Comparison of ENCODE assay signal across 10 cellular contexts in the genomic region with DNA sequence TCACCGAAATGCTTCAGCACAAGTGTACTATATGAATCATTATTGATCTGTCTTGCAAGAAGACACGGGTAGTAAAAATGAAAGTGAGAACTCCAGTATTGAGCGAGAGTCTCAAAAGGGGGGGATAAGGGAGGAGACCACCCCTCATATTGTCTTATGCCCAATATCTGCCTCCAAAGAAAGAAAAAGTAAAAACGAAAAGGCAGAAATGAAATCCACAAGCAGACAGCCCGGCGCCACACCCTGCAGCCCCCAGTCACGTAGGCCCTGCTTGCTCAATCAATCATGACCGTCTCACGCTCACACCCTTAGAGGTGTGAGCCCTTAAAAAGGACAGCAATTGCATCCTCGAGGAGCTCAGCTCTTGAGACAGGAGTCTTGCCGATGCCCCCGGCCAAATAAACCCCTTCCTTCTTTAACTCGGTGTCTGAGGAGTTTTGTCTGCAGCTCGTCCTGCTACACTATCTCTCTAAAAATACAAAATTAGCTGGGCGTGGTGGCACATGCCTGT. TPM values are rescaled to one million over a fixed set of nuclear protein-coding genes. Genes with fewer than 3 reads are reported as not detected.
DNase-seq lines count a peak whose midpoint lies in the region; ATAC-seq, FAIRE-seq and TF ChIP-seq lines count a peak whose summit lies in the region.
"Not testable (repeated sequence)": the region's sequence is repeated elsewhere in the genome, so short reads cannot be mapped to it uniquely, and the experiment has no call there.
"Had no signal": no experiment of that assay in that cellular context is flagged by ENCODE, and none has a peak within 500 bp of the region (broad histone marks: within the 10 kb centered on the region; RNA-seq: fewer than 3 reads in every experiment).

No MANE protein-coding gene starts in this region.

- not testable (repeated sequence) for TF ChIP-seq POLR2A in GM12892 (IDR thresholded peaks at IDR 0.05; ENCODE audit: low read depth, low read length)

- DNase-seq in GM12892 (ENCODE audit: insufficient read length); activated CD4-positive, alpha-beta T cell treated with anti-CD3 and anti-CD28 coated beads, Interleukin-2, amount 10 ng/mL, durations not matched to agents 7 days and 5 days; central memory CD8-positive, alpha-beta T cell (ENCODE audit: low spot score in 2 of 2): not testable (repeated sequence)

- H3K4me3 Mint-ChIP-seq in activated CD4-positive, alpha-beta T cell treated with anti-CD3 and anti-CD28 coated beads, Interleukin-2, amount 10 ng/mL, durations not matched to agents 7 days and 5 days: peak overlapping the region; percentile 37
- peak overlapping the region; percentile 84 for H3K4me3 Mint-ChIP-seq in central memory CD8-positive, alpha-beta T cell

- peak overlapping the region; percentile 85 for H3K27ac Mint-ChIP-seq in activated CD4-positive, alpha-beta T cell treated with anti-CD3 and anti-CD28 coated beads, Interleukin-2, amount 10 ng/mL, durations not matched to agents 7 days and 5 days
- peak overlapping the region; percentile 87 for H3K27ac Mint-ChIP-seq in central memory CD8-positive, alpha-beta T cell (ENCODE audit: low read depth)

- H3K79me2 ChIP-seq in OCI-LY1 (ENCODE audit: insufficient read depth, low read length): peaks cover 11% of the 10 kb centered on the region

- peak overlapping the region; percentile 69 for H3K4me3 ChIP-seq in OCI-LY1 (ENCODE audit: low read depth, low read length, poor library complexity, severe bottlenecking)

- not testable (repeated sequence) for H2AFZ ChIP-seq in OCI-LY1 (ENCODE audit: low read length)

- not testable (repeated sequence) for H3F3A ChIP-seq in OCI-LY1 (ENCODE audit: insufficient read depth, low read length)

- CTCF ChIA-PET in activated CD4-positive, alpha-beta T cell treated with anti-CD3 and anti-CD28 coated beads, Interleukin-2, amount 10 ng/mL, durations not matched to agents 7 days and 5 days (lab: Charles Lee): interaction anchor here (1.2 to 1.3 kb wide), 2 partner anchors 55 to 85 kb away, joined by 3 to 4 read pairs; no protein-coding TSS in a partner anchor

- H3K9me2 ChIP-seq in OCI-LY1 (ENCODE audit: low read depth, low read length): not testable (repeated sequence)

- H4K20me1 ChIP-seq in OCI-LY1 (ENCODE audit: insufficient read depth, low read length): not testable (repeated sequence)

- peak; percentile 89 for FAIRE-seq in GM12892 (lab: Jason Lieb, UNC)

- peak overlapping the region; percentile 80 for H3K4me2 ChIP-seq in OCI-LY1 (ENCODE audit: low read length)

- H3K9ac ChIP-seq in OCI-LY1 (ENCODE audit: low read length): peak overlapping the region; percentile 87

- H3K9me3 ChIP-seq in OCI-LY1 (ENCODE audit: low read length): not testable (repeated sequence)

- H3K27me3 Mint-ChIP-seq in activated CD4-positive, alpha-beta T cell treated with anti-CD3 and anti-CD28 coated beads, Interleukin-2, amount 10 ng/mL, durations not matched to agents 7 days and 5 days: peaks cover 11% of the 10 kb centered on the region
- H3K27me3 Mint-ChIP-seq in central memory CD8-positive, alpha-beta T cell: not testable (repeated sequence)

- H3K9me3 Mint-ChIP-seq in activated CD4-positive, alpha-beta T cell treated with anti-CD3 and anti-CD28 coated beads, Interleukin-2, amount 10 ng/mL, durations not matched to agents 7 days and 5 days; central memory CD8-positive, alpha-beta T cell: not testable (repeated sequence)

- ATAC-seq in GM19452 (IDR thresholded peaks at IDR 0.05; ENCODE audit: unreplicated experiment) (peak; percentile 87), HG02759 (IDR thresholded peaks at IDR 0.05; ENCODE audit: unreplicated experiment) (peak; percentile 67), HG03469 (IDR thresholded peaks at IDR 0.05; ENCODE audit: unreplicated experiment) (peak; percentile 54)
- peak; percentile 63 for ATAC-seq in central memory CD8-positive, alpha-beta T cell (replicated peaks; ENCODE audit: extremely low read depth, poor library complexity, severe bottlenecking)

- H3K27me3 ChIP-seq in OCI-LY1 (ENCODE audit: insufficient read depth, low read length): not testable (repeated sequence)

- not testable (repeated sequence) for H3K36me3 Mint-ChIP-seq in activated CD4-positive, alpha-beta T cell treated with anti-CD3 and anti-CD28 coated beads, Interleukin-2, amount 10 ng/mL, durations not matched to agents 7 days and 5 days (ENCODE audit: low read depth); central memory CD8-positive, alpha-beta T cell (ENCODE audit: insufficient read depth)

- H3K4me1 ChIP-seq in OCI-LY1 (ENCODE audit: insufficient read depth, low read length, severe bottlenecking): peaks cover 80% of the 10 kb centered on the region

- POLR2A ChIA-PET in activated CD4-positive, alpha-beta T cell treated with anti-CD3 and anti-CD28 coated beads, Interleukin-2, amount 10 ng/mL, durations not matched to agents 7 days and 5 days (lab: Charles Lee): not testable (repeated sequence)

- peaks cover 38% of the 10 kb centered on the region for H3K4me1 Mint-ChIP-seq in activated CD4-positive, alpha-beta T cell treated with anti-CD3 and anti-CD28 coated beads, Interleukin-2, amount 10 ng/mL, durations not matched to agents 7 days and 5 days
- peaks cover 40% of the 10 kb centered on the region for H3K4me1 Mint-ChIP-seq in central memory CD8-positive, alpha-beta T cell

- peak overlapping the region; percentile 99 for H3K27ac ChIP-seq in OCI-LY1 (ENCODE audit: low read depth, low read length, poor library complexity, severe bottlenecking)

- peaks cover 16% of the 10 kb centered on the region for H3K36me3 ChIP-seq in OCI-LY1 (ENCODE audit: insufficient read depth, low read length)

- TF ChIP-seq CTCF in OCI-LY1 (IDR thresholded peaks at IDR 0.05; ENCODE audit: low read length): not testable (repeated sequence)

RNA-seq across cellular contexts. Expression of a gene that starts 10.6 kb away (rescaled TPM):
- 162 TPM for polyA plus RNA-seq in GM12892 (2012; ENCODE audit: missing spikeins)
- 10 to 100 TPM; 12.6 to 12.9 TPM for total RNA-seq in activated CD4-positive, alpha-beta T cell treated with anti-CD3 and anti-CD28 coated beads, Interleukin-2, amount 10 ng/mL, durations not matched to agents 7 days and 5 days
- total RNA-seq: cardiac muscle cell, PC-9 had no signal
- polyA plus RNA-seq: cardiac muscle cell, heart left ventricle had no signal
